In the genomic region with DNA sequence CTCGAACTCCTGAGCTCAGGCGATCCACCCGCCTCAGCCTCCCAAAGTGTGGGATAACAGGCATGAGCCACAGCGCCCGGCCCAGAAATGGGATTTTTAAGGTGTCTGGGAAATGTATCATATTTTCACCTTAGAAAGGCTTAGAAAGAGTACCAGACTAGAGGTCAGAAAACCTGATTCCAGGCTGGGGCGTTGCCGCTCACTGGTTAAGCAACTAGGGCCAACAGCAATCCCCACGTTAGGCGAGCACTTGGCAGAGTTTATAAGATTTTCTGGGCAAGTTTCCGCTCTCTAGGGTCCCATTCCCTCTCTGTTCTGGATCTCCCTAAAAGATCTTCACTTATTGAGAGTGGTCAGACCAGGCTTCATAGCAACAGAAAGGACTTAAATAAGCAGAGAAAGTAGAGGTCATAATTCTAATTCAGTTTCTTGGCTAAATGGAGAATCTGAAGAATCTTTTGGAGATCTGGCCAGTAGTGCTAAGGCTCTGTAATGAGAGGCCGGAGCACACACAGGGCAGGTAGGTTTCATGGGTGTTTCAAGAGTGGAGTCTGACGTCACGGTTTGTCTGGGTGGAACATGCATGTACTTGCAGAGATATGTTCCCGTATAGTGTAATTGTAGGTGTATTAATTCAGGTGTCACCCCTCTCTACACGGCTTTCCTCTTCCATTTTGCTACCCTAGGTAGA, we compare ENCODE assay signal across 10 cellular contexts. TPM values are rescaled to one million over a fixed set of nuclear protein-coding genes. Genes with fewer than 3 reads are reported as not detected.
DNase-seq lines count a peak whose midpoint lies in the region; TF ChIP-seq lines count a peak whose summit lies in the region.
"Had no signal": no experiment of that assay in that cellular context is flagged by ENCODE, and none has a peak within 500 bp of the region (broad histone marks: within the 10 kb centered on the region; RNA-seq: fewer than 3 reads in every experiment).

No MANE protein-coding gene starts in this region.

- no peaks in the 10 kb centered on the region for H3K27me3 Mint-ChIP-seq in IgD-negative memory B cell
- H3K27me3 Mint-ChIP-seq: activated T-cell treated with anti-CD3 and anti-CD28 coated beads, Interleukin-2, amount 50 U/mL, for 24 hours had no signal

- H3K27me3 ChIP-seq in mucosa of stomach (ENCODE audit: control insufficient read depth, insufficient read depth, low read length) = no peaks in the 10 kb centered on the region
- H3K27me3 ChIP-seq in thymus (ENCODE audit: control insufficient read depth, insufficient read depth) = peaks cover 34% of the 10 kb centered on the region

- peak overlapping the region in 2 of 3 donors; percentile 34 to 44 for H3K27ac Mint-ChIP-seq in IgD-negative memory B cell
- H3K27ac Mint-ChIP-seq: activated T-cell treated with anti-CD3 and anti-CD28 coated beads, Interleukin-2, amount 50 U/mL, for 24 hours had no signal

- no peak for TF ChIP-seq CTCF in coronary artery (IDR thresholded peaks at IDR 0.05)

- peaks cover 1% of the 10 kb centered on the region for H3K36me3 Mint-ChIP-seq in IgD-negative memory B cell

- H3K4me1 ChIP-seq in mucosa of stomach (ENCODE audit: control insufficient read depth, insufficient read depth, low read length) (peaks cover 24% of the 10 kb centered on the region), thymus (ENCODE audit: control insufficient read depth, insufficient read depth, low read length) (peaks cover 21% of the 10 kb centered on the region)

- H3K9me3 ChIP-seq in mucosa of stomach (ENCODE audit: control insufficient read depth, low read length) = no peaks in the 10 kb centered on the region
- peaks cover 1% of the 10 kb centered on the region for H3K9me3 ChIP-seq in thymus (ENCODE audit: control insufficient read depth)

- no peaks in the 10 kb centered on the region for H3K9me3 Mint-ChIP-seq in IgD-negative memory B cell
- H3K9me3 Mint-ChIP-seq: activated T-cell treated with anti-CD3 and anti-CD28 coated beads, Interleukin-2, amount 50 U/mL, for 24 hours had no signal

- H3K4me3 ChIP-seq in coronary artery (peak overlapping the region; percentile 9), mucosa of stomach (ENCODE audit: low read length) (no peak overlapping the region), thymus (ENCODE audit: low read length) (no peak overlapping the region)
- H3K4me3 ChIP-seq: GM12878 had no signal

- peak; percentile 72 for DNase-seq in coronary artery (ENCODE audit: low spot score)
- no peak for DNase-seq in stimulated activated CD4-positive, alpha-beta T cell treated with anti-CD3 and anti-CD28 coated beads, Interleukin-1b, Interleukin-23, amount 100 ng/mL, for 48 hours
- DNase-seq in HuH-7 (ENCODE audit: low spot score) = no peak
- DNase-seq in RKO (ENCODE audit: low spot score) = no peak
- DNase-seq: activated T-cell treated with anti-CD3 and anti-CD28 coated beads, Interleukin-2, amount 50 U/mL, for 24 hours; NCI-H1417 treated with DMSO at 0.1 percent for 48 hours had no signal

- H3K4me1 Mint-ChIP-seq in IgD-negative memory B cell = peaks cover 7 to 11% (median 9%) of the 10 kb centered on the region in 3 donors

- H3K27ac ChIP-seq in coronary artery (peak overlapping the region; percentile 83 to 92), thymus (ENCODE audit: low read depth) (peak overlapping the region; percentile 56)

- WGBS in thymus = 95% methylated on average over 15 of the region's 15 CpGs

- H3K4me3 Mint-ChIP-seq in IgD-negative memory B cell = peak overlapping the region in 2 of 4 donors; percentile 24 to 45
- H3K4me3 Mint-ChIP-seq: activated T-cell treated with anti-CD3 and anti-CD28 coated beads, Interleukin-2, amount 50 U/mL, for 24 hours had no signal

- H3K36me3 ChIP-seq in mucosa of stomach (ENCODE audit: control insufficient read depth, insufficient read depth, low read length) = no peaks in the 10 kb centered on the region
- no peaks in the 10 kb centered on the region for H3K36me3 ChIP-seq in thymus (ENCODE audit: control insufficient read depth, insufficient read depth)

- peak overlapping the region; percentile 32 for H3K9ac ChIP-seq in mucosa of stomach (ENCODE audit: low read length)

RNA-seq across cellular contexts. Expression of a gene that starts 4.2 kb away (rescaled TPM):
- polyA plus RNA-seq in IgD-negative memory B cell (0.48 TPM), thymus (7.8 TPM)
